In genomic region chr4:177480796-177481195, GRCh38 we compare ENCODE assay signal across 22 cellular contexts. TPM values are rescaled to one million over a fixed set of nuclear protein-coding genes. Genes with fewer than 3 reads are reported as not detected.
DNase-seq lines count a peak whose midpoint lies in the region; ATAC-seq and TF ChIP-seq lines count a peak whose summit lies in the region.
"Had no signal": no experiment of that assay in that cellular context is flagged by ENCODE, and none has a peak within 500 bp of the region (broad histone marks: within the 10 kb centered on the region; RNA-seq: fewer than 3 reads in every experiment).

No MANE protein-coding gene starts in this region.

- H3K27me3 Mint-ChIP-seq in HFFc6 (ENCODE audit: insufficient read depth) = peaks cover 2% of the 10 kb centered on the region; the same call in 1 of the 2 replicates
- no peaks in the 10 kb centered on the region for H3K27me3 Mint-ChIP-seq in Caco-2 (ENCODE audit: insufficient read depth, unreplicated experiment)
- H3K27me3 Mint-ChIP-seq: activated CD8-positive, alpha-beta memory T cell treated with anti-CD3 and anti-CD28 coated beads, Interleukin-2, amount 10 ng/mL, durations not matched to agents 7 days and 5 days; activated naive CD8-positive, alpha-beta T cell treated with anti-CD3 and anti-CD28 coated beads, Interleukin-2, amount 10 ng/mL, durations not matched to agents 7 days and 5 days; dendritic cell treated with granulocyte-macrophage colony-stimulating factor and Interleukin-4, amounts not matched to agents 40 ng/mL and 50 ng/mL, for 4 days; natural killer cell treated with Interleukin-12 subunit alpha and Interleukin-12 subunit beta and Interleukin-15 and Interleukin-18, amount 100 ng/mL, for 72 hours; stimulated activated memory B cell treated with anti-CD40 and anti-IgM and Interleukin-4, amounts not matched to agents 10 μg/mL and 1 μg/mL and 100 μg/mL, for 72 hours had no signal

- H3K27ac Mint-ChIP-seq in HFFc6 = peak overlapping the region; percentile 84
- no peak overlapping the region for H3K27ac Mint-ChIP-seq in Caco-2 (ENCODE audit: unreplicated experiment)
- H3K27ac Mint-ChIP-seq: activated CD8-positive, alpha-beta memory T cell treated with anti-CD3 and anti-CD28 coated beads, Interleukin-2, amount 10 ng/mL, durations not matched to agents 7 days and 5 days; activated naive CD8-positive, alpha-beta T cell treated with anti-CD3 and anti-CD28 coated beads, Interleukin-2, amount 10 ng/mL, durations not matched to agents 7 days and 5 days; activated T-helper 2 cell treated with anti-CD3 and anti-CD28 coated beads, Interferon-gamma antibody, Interleukin-2, Interleukin-4, amounts not matched to agents 10 μg/mL and 5 μg/mL and 100 μg/mL, durations not matched to agents 14 hours and 24 hours and 36 hours; dendritic cell treated with granulocyte-macrophage colony-stimulating factor and Interleukin-4, amounts not matched to agents 40 ng/mL and 50 ng/mL, for 4 days; natural killer cell treated with Interleukin-12 subunit alpha and Interleukin-12 subunit beta and Interleukin-15 and Interleukin-18, amount 100 ng/mL, for 72 hours; stimulated activated memory B cell treated with anti-CD40 and anti-IgM and Interleukin-4, amounts not matched to agents 10 μg/mL and 1 μg/mL and 100 μg/mL, for 72 hours had no signal

- H3K4me1 Mint-ChIP-seq in HFFc6 (ENCODE audit: low read depth) (peaks cover 90% of the 10 kb centered on the region), Caco-2 (ENCODE audit: low read depth, unreplicated experiment) (no peaks in the 10 kb centered on the region)
- H3K4me1 Mint-ChIP-seq: stimulated activated memory B cell treated with anti-CD40 and anti-IgM and Interleukin-4, amounts not matched to agents 10 μg/mL and 1 μg/mL and 100 μg/mL, for 72 hours had no signal

- H3K4me3 Mint-ChIP-seq in HFFc6 (peak overlapping the region; percentile 38), Caco-2 (ENCODE audit: unreplicated experiment) (no peak overlapping the region)
- H3K4me3 Mint-ChIP-seq: activated CD8-positive, alpha-beta memory T cell treated with anti-CD3 and anti-CD28 coated beads, Interleukin-2, amount 10 ng/mL, durations not matched to agents 7 days and 5 days; activated naive CD8-positive, alpha-beta T cell treated with anti-CD3 and anti-CD28 coated beads, Interleukin-2, amount 10 ng/mL, durations not matched to agents 7 days and 5 days; dendritic cell treated with granulocyte-macrophage colony-stimulating factor and Interleukin-4, amounts not matched to agents 40 ng/mL and 50 ng/mL, for 4 days; natural killer cell treated with Interleukin-12 subunit alpha and Interleukin-12 subunit beta and Interleukin-15 and Interleukin-18, amount 100 ng/mL, for 72 hours; stimulated activated memory B cell treated with anti-CD40 and anti-IgM and Interleukin-4, amounts not matched to agents 10 μg/mL and 1 μg/mL and 100 μg/mL, for 72 hours had no signal

- no TSS peak for BruUV-seq in Caco-2 (replicated peaks; lab: Mats Ljungman, UMichigan)

- peaks cover 0 to 27% of the 10 kb centered on the region in 2 experiments; a peak in 2 of 4 replicates for H3K4me1 ChIP-seq in SK-N-SH (ENCODE audit: control insufficient read depth in 1 of 2, insufficient read depth in 2 of 2, low read depth in 1 of 2, low read length in 1 of 2)
- peaks cover 9% of the 10 kb centered on the region for H3K4me1 ChIP-seq in fibroblast of lung (ENCODE audit: control insufficient read depth, extremely low read depth, insufficient read depth, low read length)
- H3K4me1 ChIP-seq in Caco-2 = 0 out of 2 replicates have a peak, but pooled peaks cover 5% of the 10 kb centered on the region
- H3K4me1 ChIP-seq: transverse colon had no signal

- no peaks in the 10 kb centered on the region for H3K27me3 ChIP-seq in SK-N-SH (ENCODE audit: insufficient read depth)
- no peaks in the 10 kb centered on the region for H3K27me3 ChIP-seq in fibroblast of lung (ENCODE audit: control insufficient read depth, insufficient read depth, low read length)
- H3K27me3 ChIP-seq in Caco-2 (replicated peaks; ENCODE audit: control insufficient read depth, insufficient read depth, low read length) = no peaks in the 10 kb centered on the region
- H3K27me3 ChIP-seq: BE2C, cardiac muscle cell, transverse colon had no signal

- no peaks in the 10 kb centered on the region for H3K36me3 ChIP-seq in SK-N-SH (replicated peaks in 1 of 2; ENCODE audit: control insufficient read depth in 1 of 2, insufficient read depth in 2 of 2, low read length in 1 of 2)
- H3K36me3 ChIP-seq in fibroblast of lung (ENCODE audit: control insufficient read depth, insufficient read depth, low read length) = no peaks in the 10 kb centered on the region
- H3K36me3 ChIP-seq in Caco-2 (ENCODE audit: control insufficient read depth, insufficient read depth, low read length) = no peaks in the 10 kb centered on the region
- H3K36me3 ChIP-seq: BE2C, cardiac muscle cell, transverse colon had no signal

- H3K9me3 Mint-ChIP-seq in HFFc6 (no peaks in the 10 kb centered on the region), Caco-2 (ENCODE audit: unreplicated experiment) (no peaks in the 10 kb centered on the region)
- H3K9me3 Mint-ChIP-seq: activated naive CD8-positive, alpha-beta T cell treated with anti-CD3 and anti-CD28 coated beads, Interleukin-2, amount 10 ng/mL, durations not matched to agents 7 days and 5 days; activated T-helper 2 cell treated with anti-CD3 and anti-CD28 coated beads, Interferon-gamma antibody, Interleukin-2, Interleukin-4, amounts not matched to agents 10 μg/mL and 5 μg/mL and 100 μg/mL, durations not matched to agents 14 hours and 24 hours and 36 hours; dendritic cell treated with granulocyte-macrophage colony-stimulating factor and Interleukin-4, amounts not matched to agents 40 ng/mL and 50 ng/mL, for 4 days; natural killer cell treated with Interleukin-12 subunit alpha and Interleukin-12 subunit beta and Interleukin-15 and Interleukin-18, amount 100 ng/mL, for 72 hours; stimulated activated memory B cell treated with anti-CD40 and anti-IgM and Interleukin-4, amounts not matched to agents 10 μg/mL and 1 μg/mL and 100 μg/mL, for 72 hours had no signal

- TF ChIP-seq EP300 in SK-N-SH (IDR thresholded peaks at IDR 0.05; ENCODE audit: borderline replicate concordance in 1 of 2, low read depth in 1 of 2, low read length in 1 of 2) = no peak; a peak in 1 of 4 replicates

- peaks cover 17% of the 10 kb centered on the region; the same call in 1 of the 2 replicates for H3K36me3 Mint-ChIP-seq in HFFc6 (ENCODE audit: low read depth)
- no peaks in the 10 kb centered on the region for H3K36me3 Mint-ChIP-seq in Caco-2 (ENCODE audit: insufficient read depth, unreplicated experiment)
- H3K36me3 Mint-ChIP-seq: activated CD8-positive, alpha-beta memory T cell treated with anti-CD3 and anti-CD28 coated beads, Interleukin-2, amount 10 ng/mL, durations not matched to agents 7 days and 5 days; activated naive CD8-positive, alpha-beta T cell treated with anti-CD3 and anti-CD28 coated beads, Interleukin-2, amount 10 ng/mL, durations not matched to agents 7 days and 5 days; natural killer cell treated with Interleukin-12 subunit alpha and Interleukin-12 subunit beta and Interleukin-15 and Interleukin-18, amount 100 ng/mL, for 72 hours; stimulated activated memory B cell treated with anti-CD40 and anti-IgM and Interleukin-4, amounts not matched to agents 10 μg/mL and 1 μg/mL and 100 μg/mL, for 72 hours had no signal

- H3K9ac ChIP-seq in SK-N-SH = no peak overlapping the region
- H3K9ac ChIP-seq in fibroblast of lung (ENCODE audit: insufficient read depth, low read length) = no peak overlapping the region

- H3K9me2 ChIP-seq in SK-N-SH = no peaks in the 10 kb centered on the region

- H2AFZ ChIP-seq in SK-N-SH (ENCODE audit: low read depth) = no peak overlapping the region
- H2AFZ ChIP-seq in fibroblast of lung (ENCODE audit: low read length) = no peak overlapping the region

- H3K79me2 ChIP-seq in SK-N-SH (ENCODE audit: insufficient read depth) (no peaks in the 10 kb centered on the region), fibroblast of lung (ENCODE audit: control insufficient read depth, insufficient read depth, low read length) (no peaks in the 10 kb centered on the region)

- 72% methylated on average over 2 of the region's 2 CpGs for WGBS in SK-N-SH (ENCODE audit: low lambda C conversion rate)

- H3F3A ChIP-seq in SK-N-SH (replicated peaks; ENCODE audit: insufficient read depth) = peaks cover 6% of the 10 kb centered on the region

- TF ChIP-seq RAD21 in SK-N-SH (IDR thresholded peaks at IDR 0.05; ENCODE audit: low read length) = no peak

- intact Hi-C loops in Caco-2 (cut with micrococcal nuclease; ENCODE audit: unreplicated experiment) = no loop called here

- no peak for ATAC-seq in GM21381 (IDR thresholded peaks at IDR 0.05; ENCODE audit: unreplicated experiment)
- ATAC-seq: activated CD8-positive, alpha-beta memory T cell treated with anti-CD3 and anti-CD28 coated beads, Interleukin-2, amount 10 ng/mL, durations not matched to agents 7 days and 5 days; left lobe of liver; natural killer cell treated with Interleukin-12 subunit alpha and Interleukin-12 subunit beta and Interleukin-15 and Interleukin-18, amount 100 ng/mL, for 72 hours; stimulated activated memory B cell treated with anti-CD40 and anti-IgM and Interleukin-4, amounts not matched to agents 10 μg/mL and 1 μg/mL and 100 μg/mL, for 72 hours had no signal

- POLR2A ChIA-PET in SK-N-SH (lab: Yijun Ruan, JAX) (no interaction called here), Caco-2 (lab: Charles Lee) (no interaction called here)

- H4K20me1 ChIP-seq in SK-N-SH (ENCODE audit: insufficient read depth) = no peaks in the 10 kb centered on the region
- H4K20me1 ChIP-seq in fibroblast of lung (ENCODE audit: control insufficient read depth, extremely low read depth, insufficient read depth, low read length) = no peaks in the 10 kb centered on the region

- peak; percentile 83 for DNase-seq in HFFc6
- no peak for DNase-seq in SK-N-SH
- peak; percentile 39 to 95 for DNase-seq in fibroblast of lung (ENCODE audit: low read depth in 2 of 2)
- peak; percentile 55 for DNase-seq in renal cortical epithelial cell (ENCODE audit: low read depth)
- no peak for DNase-seq in superior temporal gyrus (ENCODE audit: extremely low spot score)
- DNase-seq in Caco-2 = no peak
- DNase-seq: activated CD4-positive, alpha-beta T cell treated with anti-CD3 and anti-CD28 coated beads for 4 hours; activated CD8-positive, alpha-beta memory T cell treated with anti-CD3 and anti-CD28 coated beads, Interleukin-2, amount 10 ng/mL, durations not matched to agents 7 days and 5 days; activated naive CD8-positive, alpha-beta T cell treated with anti-CD3 and anti-CD28 coated beads, Interleukin-2, amount 10 ng/mL, durations not matched to agents 7 days and 5 days; BE2C; midbrain; NCI-H1436; NCI-H526; SW 1271; transverse colon had no signal

- H3K4me2 ChIP-seq in SK-N-SH = no peak overlapping the region
- H3K4me2 ChIP-seq in fibroblast of lung (ENCODE audit: extremely low read depth, insufficient read depth, low read length) = no peak overlapping the region

- no peak for TF ChIP-seq CTCF in HFFc6 (IDR thresholded peaks at IDR 0.05)
- TF ChIP-seq CTCF in SK-N-SH (IDR thresholded peaks at IDR 0.05) = no peak
- no peak for TF ChIP-seq CTCF in fibroblast of lung (conservative IDR thresholded peaks at IDR 0.05 in 1 of 2, IDR thresholded peaks at IDR 0.05 in 1 of 2; ENCODE audit: low read depth in 1 of 2, low read length in 2 of 2)
- TF ChIP-seq CTCF in Caco-2 (IDR thresholded peaks at IDR 0.05; ENCODE audit: insufficient read depth in 1 of 2, low read depth in 1 of 2, low read length in 1 of 2, severe bottlenecking in 1 of 2, unreplicated experiment in 1 of 2) = no peak

- H3K9me3 ChIP-seq in SK-N-SH (no peaks in the 10 kb centered on the region), fibroblast of lung (ENCODE audit: control insufficient read depth, insufficient read depth, low read depth, low read length) (no peaks in the 10 kb centered on the region), Caco-2 (no peaks in the 10 kb centered on the region)
- H3K9me3 ChIP-seq: BE2C, transverse colon had no signal

- H3K4me3 ChIP-seq in SK-N-SH (ENCODE audit: low read depth in 2 of 2, low read length in 1 of 2) = no peak overlapping the region
- H3K4me3 ChIP-seq in fibroblast of lung (replicated peaks in 1 of 4; ENCODE audit: control extremely low read depth in 1 of 4, insufficient read depth in 1 of 4, low read depth in 3 of 4, low read length in 4 of 4) = no peak overlapping the region
- no peak overlapping the region for H3K4me3 ChIP-seq in Caco-2 (ENCODE audit: low read depth, low read length)
- H3K4me3 ChIP-seq: cardiac muscle cell, transverse colon had no signal

- H3K27ac ChIP-seq in SK-N-SH (ENCODE audit: low read depth in 2 of 2, low read length in 1 of 2) = 0 out of 4 replicates have a peak overlapping the region, but pooled peaks of 1 of the 2 experiments have one; percentile 9
- H3K27ac ChIP-seq in fibroblast of lung (ENCODE audit: insufficient read depth, low read length) = no peak overlapping the region
- H3K27ac ChIP-seq: cardiac muscle cell, transverse colon had no signal

- CTCF ChIA-PET in SK-N-SH (lab: Yijun Ruan, JAX) (no interaction called here), Caco-2 (lab: Charles Lee) (no interaction called here)

RNA-seq across cellular contexts. Expression of gene AGA, which starts 38.6 kb away (rescaled TPM):
- total RNA-seq in HFFc6 (2021; fragmentation: NEBNext Ultra II Directional; extraction: Animal tissue kit (Norgen Biotek cat#: 25700)) = 10 to 100 TPM; 41.5 to 53.7 (median 47.4) TPM
- polyA plus RNA-seq in SK-N-SH (2012; rRNA removed) (36.8 and 41.7 TPM in 2 replicates), fibroblast of lung (32.7 and 39.5 TPM in 2 replicates)
- 40.6 and 43.8 TPM in 2 replicates for polyA plus RNA-seq in SK-N-SH (2012; cell fraction: cytosol; rRNA removed)
- polyA plus RNA-seq in SK-N-SH (2012; cell fraction: nucleus; rRNA removed) = 27.7 and 37.2 TPM in 2 replicates
- total RNA-seq in fibroblast of lung (27.7 and 61.8 TPM in 2 replicates), renal cortical epithelial cell (41.3 and 69.9 TPM in 2 replicates), Caco-2 (2022) (25.2 and 35.4 TPM in 2 replicates)
- polyA plus RNA-seq in fibroblast of lung (2012) = 25.2 and 33.1 TPM in 2 replicates
- 6.7 and 60.9 TPM in 2 replicates for polyA minus RNA-seq in fibroblast of lung (ENCODE audit: low replicate concordance)

Comparison
In these comparisons a context has a peak if more than half of its experiments do, and no peak if none do; other contexts are left out.
1. DNase-seq: peak in HFFc6 (single experiment), fibroblast of lung (2 of 2) and renal cortical epithelial cell (single experiment); none in SK-N-SH (single experiment), superior temporal gyrus (single experiment) and Caco-2 (0 of 2).